ENCODE assay signal across 8 cellular contexts in genomic region chr13:67224148-67224846, GRCh38. TPM values are rescaled to one million over a fixed set of nuclear protein-coding genes. Genes with fewer than 3 reads are reported as not detected.
DNase-seq lines count a peak whose midpoint lies in the region; ATAC-seq and TF ChIP-seq lines count a peak whose summit lies in the region.

No MANE protein-coding gene starts in this region.

- H3K4me3 ChIP-seq in AG04449 (ENCODE audit: low read depth, low read length) (peak overlapping the region; percentile 31), stomach (peak overlapping the region in 3 of 4 donors; percentile 14 to 22 (median 15))

- no peak for TF ChIP-seq POLR2A in stomach (IDR thresholded peaks at IDR 0.05)

- TF ChIP-seq CTCF in AG04449 (IDR thresholded peaks at IDR 0.05; ENCODE audit: insufficient read depth, low read length, missing control alignments) (peak; percentile 37), stomach (IDR thresholded peaks at IDR 0.05) (peak in 5 of 7 experiments; percentile 36 to 78 (median 61))

- H3K9me3 ChIP-seq in stomach, result no peaks in the 10 kb centered on the region

- peaks cover 0 to 46% (median 23%) of the 10 kb centered on the region in 4 donors for H3K4me1 ChIP-seq in stomach

- no peaks in the 10 kb centered on the region for H3K27me3 ChIP-seq in stomach

- WGBS in stomach, 5 donors, result 11 to 23% (median 13%) methylated on average over 9 of the region's 9 CpGs

- peak; percentile 37 for DNase-seq in AG04449 (ENCODE audit: low read depth, low spot score)
- DNase-seq in NCI-H460 (ENCODE audit: extremely low read depth, low read depth), result peak; percentile 64
- peak; percentile 4 to 27 for DNase-seq in activated CD4-positive, alpha-beta T cell treated with anti-CD3 and anti-CD28 coated beads, Interleukin-2, amount 50 U/mL, for 24 hours (ENCODE audit: low read depth in 1 of 2, low spot score in 1 of 2)
- DNase-seq in epidermal melanocyte (ENCODE audit: insufficient read length, low spot score), result peak; percentile 50
- peak; percentile 88 for DNase-seq in midbrain (lab: John Stamatoyannopoulos, UW)
- peak; percentile 87 for DNase-seq in stomach

- TF ChIP-seq EP300 in stomach (IDR thresholded peaks at IDR 0.05), result no peak

- POLR2A ChIA-PET in AG04449 (lab: Yijun Ruan, JAX), result no interaction called here

- CTCF ChIA-PET in AG04449 (lab: Yijun Ruan, JAX), result interaction anchor here (0.6 to 1.5 kb wide), 14 partner anchors 12 to 1567 kb away, joined by 3 to 5 read pairs (median 3); no protein-coding TSS in a partner anchor

- intact Hi-C loops in stomach (cut with DNase I; ENCODE audit: low total_unique reads), result no loop called here

- H3K36me3 ChIP-seq in stomach, result peaks cover 0 to 3% (median 0%) of the 10 kb centered on the region in 4 donors

- no peak overlapping the region for H3K27ac ChIP-seq in stomach

- ATAC-seq in GM18519 (IDR thresholded peaks at IDR 0.05; ENCODE audit: low FRiP score, unreplicated experiment), result peak; percentile 53
- peak; percentile 66 for ATAC-seq in HG03280 (IDR thresholded peaks at IDR 0.05; ENCODE audit: unreplicated experiment)

RNA-seq across cellular contexts. Expression of gene PCDH9, which starts 5.8 kb away (rescaled TPM):
- 2.8 and 3.0 TPM in 2 replicates for total RNA-seq in NCI-H460 (2014; rRNA removed; shearing (Covaris generic))
- 0.41 and 1.0 TPM in 2 replicates for polyA plus RNA-seq in NCI-H460 (2014; cell fraction: nucleus; rRNA removed)
- 10 to 100 TPM in 2 of 5 donors, 1 to 10 TPM in 2, under 1 TPM in 1; 0.87 to 36.2 (median 6.4) TPM for total RNA-seq in stomach
- polyA plus RNA-seq in stomach, result 1 to 10 TPM in 1 of 3 donors, under 1 TPM in 2; 0.40 to 1.1 (median 0.46) TPM

Comparison
In these comparisons a context has a peak if more than half of its experiments do, and no peak if none do; other contexts are left out.
1. DNase-seq: peak in every context shown above with its lines; median percentile 88 in midbrain; 87 in stomach; 64 in NCI-H460; 50 in epidermal melanocyte; 37 in AG04449; 16 in activated CD4-positive, alpha-beta T cell treated with anti-CD3 and anti-CD28 coated beads, Interleukin-2, amount 50 U/mL, for 24 hours.